ENCODE assay signal across 9 cellular contexts in genomic region chr1:9127395-9128160, GRCh38. TPM values are rescaled to one million over a fixed set of nuclear protein-coding genes. Genes with fewer than 3 reads are reported as not detected.
DNase-seq lines count a peak whose midpoint lies in the region; ATAC-seq and TF ChIP-seq lines count a peak whose summit lies in the region.
"Had no signal": no experiment of that assay in that cellular context is flagged by ENCODE, and none has a peak within 500 bp of the region (broad histone marks: within the 10 kb centered on the region; RNA-seq: fewer than 3 reads in every experiment).

No MANE protein-coding gene starts in this region.

- in situ Hi-C loops in GM13977 (cut with MboI; ENCODE audit: low pct_unique_long_range_greater_than_20kb, low sequenced_read_pairs, unreplicated experiment): no loop called here

- H3K4me3 ChIP-seq in lower leg skin (ENCODE audit: low read depth, poor library complexity, severe bottlenecking): peak overlapping the region; percentile 61
- peak overlapping the region; percentile 70 for H3K4me3 ChIP-seq in thymus (ENCODE audit: low read length)

- peaks cover 16% of the 10 kb centered on the region for H3K27me3 Mint-ChIP-seq in activated CD4-positive, alpha-beta T cell treated with anti-CD3 and anti-CD28 coated beads, Interleukin-2, amount 10 ng/mL, durations not matched to agents 24 days and 14 days
- peaks cover 19% of the 10 kb centered on the region for H3K27me3 Mint-ChIP-seq in brain

- peaks cover 32% of the 10 kb centered on the region for H3K4me1 Mint-ChIP-seq in activated CD4-positive, alpha-beta T cell treated with anti-CD3 and anti-CD28 coated beads, Interleukin-2, amount 10 ng/mL, durations not matched to agents 24 days and 14 days
- H3K4me1 Mint-ChIP-seq in brain: peaks cover 34% of the 10 kb centered on the region

- no peak for TF ChIP-seq CTCF in brain (conservative IDR thresholded peaks at IDR 0.05)
- TF ChIP-seq CTCF in lower leg skin (IDR thresholded peaks at IDR 0.05): no peak
- no peak for TF ChIP-seq CTCF in GM13977 (IDR thresholded peaks at IDR 0.05; ENCODE audit: extremely low read depth, insufficient read depth, missing control alignments)

- H3K4me3 Mint-ChIP-seq in activated CD4-positive, alpha-beta T cell treated with anti-CD3 and anti-CD28 coated beads, Interleukin-2, amount 10 ng/mL, durations not matched to agents 24 days and 14 days: peak overlapping the region; percentile 90
- peak overlapping the region; percentile 80 to 91 (median 89) for H3K4me3 Mint-ChIP-seq in brain

- H3K27me3 ChIP-seq in thymus (ENCODE audit: control insufficient read depth, insufficient read depth): peaks cover 7% of the 10 kb centered on the region
- H3K27me3 ChIP-seq: BE2C had no signal

- intact Hi-C loops in activated CD4-positive, alpha-beta T cell treated with anti-CD3 and anti-CD28 coated beads, Interleukin-2, amount 10 ng/mL, durations not matched to agents 24 days and 14 days (cut with micrococcal nuclease): no loop called here
- intact Hi-C loops in lower leg skin (cut with DNase I; ENCODE audit: low total_unique reads): no loop called here

- TF ChIP-seq POLR2A in lower leg skin (IDR thresholded peaks at IDR 0.05): no peak

- 45 to 49% methylated on average over 19 of the region's 19 CpGs for WGBS in lower leg skin, 2 donors
- WGBS in thymus: 91% methylated on average over 19 of the region's 19 CpGs

- H3K9me3 ChIP-seq in thymus (ENCODE audit: control insufficient read depth): no peaks in the 10 kb centered on the region
- H3K9me3 ChIP-seq: BE2C had no signal

- H3K9me3 Mint-ChIP-seq in activated CD4-positive, alpha-beta T cell treated with anti-CD3 and anti-CD28 coated beads, Interleukin-2, amount 10 ng/mL, durations not matched to agents 24 days and 14 days: no peaks in the 10 kb centered on the region
- H3K9me3 Mint-ChIP-seq in brain: peaks cover 1 to 14% (median 3%) of the 10 kb centered on the region in 5 experiments

- no peaks in the 10 kb centered on the region for H3K36me3 ChIP-seq in thymus (ENCODE audit: control insufficient read depth, insufficient read depth)
- H3K36me3 ChIP-seq: BE2C had no signal

- peak overlapping the region; percentile 2 for H3K27ac Mint-ChIP-seq in activated CD4-positive, alpha-beta T cell treated with anti-CD3 and anti-CD28 coated beads, Interleukin-2, amount 10 ng/mL, durations not matched to agents 24 days and 14 days
- peak overlapping the region in 3 of 5 experiments; percentile 60 to 86 (median 85) for H3K27ac Mint-ChIP-seq in brain

- H3K4me1 ChIP-seq in thymus (ENCODE audit: control insufficient read depth, insufficient read depth, low read length): peaks cover 21% of the 10 kb centered on the region
- H3K4me1 ChIP-seq: BE2C had no signal

- no peak overlapping the region for H3K27ac ChIP-seq in thymus (ENCODE audit: low read depth)

- no peak for ATAC-seq in GM21515 (IDR thresholded peaks at IDR 0.05; ENCODE audit: unreplicated experiment)

- no peak for DNase-seq in activated CD4-positive, alpha-beta T cell treated with anti-CD3 and anti-CD28 coated beads, Interleukin-2, amount 10 ng/mL, durations not matched to agents 24 days and 14 days
- DNase-seq in activated CD4-positive, alpha-beta T cell treated with anti-CD3 and anti-CD28 coated beads, Interleukin-2, amount 50 U/mL, for 1 hour: no peak
- DNase-seq in lower leg skin (ENCODE audit: low spot score in 2 of 2) (no peak), NCI-H1092 treated with DMSO at 0.1 percent for 48 hours (lab: John Stamatoyannopoulos, UW) (no peak), GM13977 (ENCODE audit: low spot score) (no peak)
- DNase-seq: BE2C had no signal

- H3K36me3 Mint-ChIP-seq in activated CD4-positive, alpha-beta T cell treated with anti-CD3 and anti-CD28 coated beads, Interleukin-2, amount 10 ng/mL, durations not matched to agents 24 days and 14 days (ENCODE audit: low read depth): no peaks in the 10 kb centered on the region
- no peaks in the 10 kb centered on the region for H3K36me3 Mint-ChIP-seq in brain

RNA-seq across cellular contexts. Expression of gene GPR157, which starts 1.3 kb away (rescaled TPM):
- 2.1 and 4.6 TPM in 2 replicates for total RNA-seq in activated CD4-positive, alpha-beta T cell treated with anti-CD3 and anti-CD28 coated beads, Interleukin-2, amount 10 ng/mL, durations not matched to agents 24 days and 14 days
- polyA plus RNA-seq in brain (ENCODE audit: insufficient read depth, low read depth, low replicate concordance) (0.15 TPM), thymus (5.8 TPM)
- 10 to 100 TPM; 49.5 to 95.7 (median 60.8) TPM for total RNA-seq in lower leg skin

RNA-seq across cellular contexts. Expression of gene SLC2A5, which starts 58.1 kb away (rescaled TPM):
- total RNA-seq in activated CD4-positive, alpha-beta T cell treated with anti-CD3 and anti-CD28 coated beads, Interleukin-2, amount 10 ng/mL, durations not matched to agents 24 days and 14 days: not detected in 2 replicates
- 1.3 TPM for polyA plus RNA-seq in brain (ENCODE audit: insufficient read depth, low read depth, low replicate concordance)
- 1 to 10 TPM in 2 of 4 donors, under 1 TPM in 2; 0.21 to 3.4 (median 1.9) TPM for total RNA-seq in lower leg skin
- polyA plus RNA-seq in thymus: 6.8 TPM
